ENCODE assay signal across 20 cellular contexts in genomic region chr9:94720846-94721549, GRCh38. TPM values are rescaled to one million over a fixed set of nuclear protein-coding genes. Genes with fewer than 3 reads are reported as not detected.
A peak's percentile ranks its signal among the peaks of the same experiment; 100 is the strongest.
DNase-seq lines count a peak whose midpoint lies in the region; ATAC-seq and TF ChIP-seq lines count a peak whose summit lies in the region.
"Had no signal": no experiment of that assay in that cellular context is flagged by ENCODE, and none has a peak within 500 bp of the region (broad histone marks: within the 10 kb centered on the region; RNA-seq: fewer than 3 reads in every experiment).

No MANE protein-coding gene starts in this region.

- DNase-seq in globus pallidus (ENCODE audit: low spot score), result peak; percentile 60
- peak in 2 of 49 donors; percentile 1 to 16 for DNase-seq in substantia nigra (lab: John Stamatoyannopoulos, UW)
- no peak for DNase-seq in stimulated activated CD4-positive, alpha-beta T cell treated with anti-CD3 and anti-CD28 coated beads, Interleukin-2, amount 100 ng/mL, for 48 hours
- no peak for DNase-seq in NCI-H1092 treated with DMSO at 0.1 percent for 48 hours (lab: John Stamatoyannopoulos, UW)
- no peak for DNase-seq in stimulated activated CD4-positive, alpha-beta T cell treated with anti-CD3 and anti-CD28 coated beads, Interleukin-1b, Interleukin-23, amount 100 ng/mL, for 48 hours
- DNase-seq: activated CD4-positive, alpha-beta T cell treated with anti-CD3 and anti-CD28 coated beads for 48 hours; activated naive CD8-positive, alpha-beta T cell treated with anti-CD3 and anti-CD28 coated beads, Interleukin-2, amount 10 ng/mL, durations not matched to agents 7 days and 5 days; CD8-positive, alpha-beta T cell; colonic mucosa; H9; NCI-H146; NCI-H526; SHP77 treated with DMSO at 0.1 percent for 48 hours; stimulated activated CD4-positive, alpha-beta T cell treated with anti-CD3 and anti-CD28 coated beads, Interleukin-2, amount 100 ng/mL, for 24 hours; stimulated activated naive CD8-positive, alpha-beta T cell treated with anti-CD3 and anti-CD28 coated beads, Interleukin-15, amount 100 ng/mL, for 72 hours; T-helper 1 cell; upper lobe of left lung had no signal

- H3K9me3 Mint-ChIP-seq in activated T-helper 17 cell treated with anti-CD3 and anti-CD28 coated beads, Interleukin-2, amount 50 U/mL, for 72 hours, result no peaks in the 10 kb centered on the region
- H3K9me3 Mint-ChIP-seq: CD8-positive, alpha-beta T cell had no signal

- H3K4me2 ChIP-seq in KMS-11, result no peak overlapping the region

- H3K9ac ChIP-seq in KMS-11, result no peak overlapping the region

- no peaks in the 10 kb centered on the region for H3K36me3 ChIP-seq in KMS-11 (ENCODE audit: insufficient read depth)
- H3K36me3 ChIP-seq: colonic mucosa, upper lobe of left lung had no signal

- H2AFZ ChIP-seq in KMS-11 (ENCODE audit: low read depth), result 0 out of 2 replicates have a peak overlapping the region, but pooled peaks have one; percentile 23

- H3K4me1 ChIP-seq in KMS-11 (ENCODE audit: low read depth, poor library complexity, severe bottlenecking), result peaks cover 2% of the 10 kb centered on the region
- H3K4me1 ChIP-seq: colonic mucosa had no signal

- no peaks in the 10 kb centered on the region for H4K20me1 ChIP-seq in KMS-11 (ENCODE audit: insufficient read depth)

- no peak overlapping the region for H3K4me3 ChIP-seq in KMS-11 (IDR thresholded peaks at IDR 0.05; ENCODE audit: insufficient read depth, low read depth, low read length)
- H3K4me3 ChIP-seq: colonic mucosa, lung, upper lobe of left lung had no signal

- no peaks in the 10 kb centered on the region for H3K27me3 ChIP-seq in KMS-11 (ENCODE audit: insufficient read depth, low read depth)
- H3K27me3 ChIP-seq: colonic mucosa, upper lobe of left lung had no signal

- H3K27ac Mint-ChIP-seq in activated T-helper 17 cell treated with anti-CD3 and anti-CD28 coated beads, Interleukin-2, amount 50 U/mL, for 72 hours, result no peak overlapping the region
- H3K27ac Mint-ChIP-seq: activated naive CD8-positive, alpha-beta T cell treated with anti-CD3 and anti-CD28 coated beads, Interleukin-2, amount 10 ng/mL, durations not matched to agents 7 days and 5 days; CD8-positive, alpha-beta T cell; H9; stimulated activated naive CD8-positive, alpha-beta T cell treated with anti-CD3 and anti-CD28 coated beads, Interleukin-15, amount 100 ng/mL, for 72 hours had no signal

- peaks cover 18% of the 10 kb centered on the region for H3K27me3 Mint-ChIP-seq in activated T-helper 17 cell treated with anti-CD3 and anti-CD28 coated beads, Interleukin-2, amount 50 U/mL, for 72 hours

- ATAC-seq in activated T-helper 17 cell treated with anti-CD3 and anti-CD28 coated beads, Interleukin-2, amount 50 U/mL, for 72 hours (replicated peaks), result peak; percentile 16
- ATAC-seq: CD8-positive, alpha-beta T cell; stimulated activated naive CD8-positive, alpha-beta T cell treated with anti-CD3 and anti-CD28 coated beads, Interleukin-15, amount 100 ng/mL, for 72 hours had no signal

- H3K36me3 Mint-ChIP-seq in activated T-helper 17 cell treated with anti-CD3 and anti-CD28 coated beads, Interleukin-2, amount 50 U/mL, for 72 hours (ENCODE audit: low read depth), result no peaks in the 10 kb centered on the region
- H3K36me3 Mint-ChIP-seq: activated naive CD8-positive, alpha-beta T cell treated with anti-CD3 and anti-CD28 coated beads, Interleukin-2, amount 10 ng/mL, durations not matched to agents 7 days and 5 days; CD8-positive, alpha-beta T cell had no signal

- H3K27ac ChIP-seq in KMS-11, result no peak overlapping the region
- peak overlapping the region; percentile 39 for H3K27ac ChIP-seq in substantia nigra (ENCODE audit: low read depth, low read length, poor library complexity, severe bottlenecking)
- H3K27ac ChIP-seq: colonic mucosa, upper lobe of left lung had no signal

- no peaks in the 10 kb centered on the region for H3K79me2 ChIP-seq in KMS-11 (ENCODE audit: insufficient read depth, low read depth)

- H3K4me1 Mint-ChIP-seq in activated T-helper 17 cell treated with anti-CD3 and anti-CD28 coated beads, Interleukin-2, amount 50 U/mL, for 72 hours, result no peaks in the 10 kb centered on the region
- H3K4me1 Mint-ChIP-seq: activated naive CD8-positive, alpha-beta T cell treated with anti-CD3 and anti-CD28 coated beads, Interleukin-2, amount 10 ng/mL, durations not matched to agents 7 days and 5 days; stimulated activated naive CD8-positive, alpha-beta T cell treated with anti-CD3 and anti-CD28 coated beads, Interleukin-15, amount 100 ng/mL, for 72 hours had no signal

- H3K4me3 Mint-ChIP-seq in activated T-helper 17 cell treated with anti-CD3 and anti-CD28 coated beads, Interleukin-2, amount 50 U/mL, for 72 hours, result no peak overlapping the region
- H3K4me3 Mint-ChIP-seq: activated naive CD8-positive, alpha-beta T cell treated with anti-CD3 and anti-CD28 coated beads, Interleukin-2, amount 10 ng/mL, durations not matched to agents 7 days and 5 days; CD8-positive, alpha-beta T cell; H9; stimulated activated naive CD8-positive, alpha-beta T cell treated with anti-CD3 and anti-CD28 coated beads, Interleukin-15, amount 100 ng/mL, for 72 hours had no signal

- TF ChIP-seq CTCF in KMS-11 (conservative IDR thresholded peaks at IDR 0.05; ENCODE audit: low read depth, low read length), result no peak

RNA-seq across cellular contexts. Expression of gene AOPEP, which starts 5.5 kb away (rescaled TPM):
- 10 to 100 TPM; 15.5 to 16.4 TPM for total RNA-seq in activated T-helper 17 cell treated with anti-CD3 and anti-CD28 coated beads, Interleukin-2, amount 50 U/mL, for 72 hours
